In genomic region chr17:4845128-4845527, GRCh38 we compare ENCODE assay signal across 20 cellular contexts. TPM values are rescaled to one million over a fixed set of nuclear protein-coding genes. Genes with fewer than 3 reads are reported as not detected.
DNase-seq lines count a peak whose midpoint lies in the region; ATAC-seq, FAIRE-seq and TF ChIP-seq lines count a peak whose summit lies in the region.
"Had no signal": no experiment of that assay in that cellular context is flagged by ENCODE, and none has a peak within 500 bp of the region (broad histone marks: within the 10 kb centered on the region; RNA-seq: fewer than 3 reads in every experiment).

No MANE protein-coding gene starts in this region.

- 58 to 80% (median 75%) methylated on average over 6 of the region's 6 CpGs for WGBS in spleen, 5 donors

- peak overlapping the region in 6 of 8 donors; percentile 26 to 83 (median 62) for H3K27ac ChIP-seq in spleen
- H3K27ac ChIP-seq: sigmoid colon had no signal

- no peaks in the 10 kb centered on the region for H3K27me3 ChIP-seq in spleen (replicated peaks in 1 of 7)
- H3K27me3 ChIP-seq: body of pancreas, sigmoid colon had no signal

- peak overlapping the region; percentile 71 for H3K27ac Mint-ChIP-seq in chondrocyte (ENCODE audit: unreplicated experiment)
- H3K27ac Mint-ChIP-seq: activated CD4-positive, alpha-beta memory T cell treated with anti-CD3 and anti-CD28 coated beads for 36 hours; activated naive CD8-positive, alpha-beta T cell; activated T-cell treated with anti-CD3 and anti-CD28 coated beads, Interleukin-2, amount 50 U/mL, for 24 hours had no signal

- H3K36me3 ChIP-seq in spleen: peaks cover 0 to 6% (median 0%) of the 10 kb centered on the region in 6 donors
- H3K36me3 ChIP-seq: sigmoid colon had no signal

- intact Hi-C loops in spleen (cut with DNase I; ENCODE audit: low total_unique reads): no loop called here

- H3K4me3 ChIP-seq in spleen: no peak overlapping the region
- H3K4me3 ChIP-seq: body of pancreas, sigmoid colon had no signal

- DNase-seq in NOMO-1 treated with DMSO at 0.1 percent for 48 hours (lab: John Stamatoyannopoulos, UW; ENCODE audit: unreplicated experiment) (peak; percentile 98), chondrocyte (ENCODE audit: low spot score) (no peak), spleen (no peak), H54 (ENCODE audit: insufficient read length, low spot score) (no peak)
- no peak for DNase-seq in activated CD4-positive, alpha-beta T cell treated with anti-CD3 and anti-CD28 coated beads for 1 hour
- DNase-seq: activated CD4-positive, alpha-beta memory T cell treated with anti-CD3 and anti-CD28 coated beads for 36 hours; activated T-cell treated with anti-CD3 and anti-CD28 coated beads, Interleukin-2, amount 50 U/mL, for 24 hours; Caco-2; cortex of kidney; EL; left cardiac atrium; NCI-H1436; RPMI8226; sigmoid colon; stimulated activated CD4-positive, alpha-beta T cell treated with anti-CD3 and anti-CD28 coated beads, Interleukin-1b, Interleukin-23, amount 100 ng/mL, for 48 hours; SW 1271 had no signal

- ATAC-seq in GM21576 (IDR thresholded peaks at IDR 0.05; ENCODE audit: unreplicated experiment): no peak
- ATAC-seq: body of pancreas had no signal

- no peak overlapping the region for H3K4me3 Mint-ChIP-seq in chondrocyte (ENCODE audit: unreplicated experiment)
- H3K4me3 Mint-ChIP-seq: activated CD4-positive, alpha-beta memory T cell treated with anti-CD3 and anti-CD28 coated beads for 36 hours; activated naive CD8-positive, alpha-beta T cell; activated T-cell treated with anti-CD3 and anti-CD28 coated beads, Interleukin-2, amount 50 U/mL, for 24 hours had no signal

- no peak for FAIRE-seq in H54 (lab: Jason Lieb, UNC)
- FAIRE-seq: frontal cortex had no signal

- no peak for TF ChIP-seq CTCF in chondrocyte (IDR thresholded peaks at IDR 0.05)
- no peak for TF ChIP-seq CTCF in spleen (IDR thresholded peaks at IDR 0.05 in 8 of 11, conservative IDR thresholded peaks at IDR 0.05 in 3 of 11)

- TF ChIP-seq POLR2A in spleen (IDR thresholded peaks at IDR 0.05): no peak
- TF ChIP-seq POLR2A in H54 (IDR thresholded peaks at IDR 0.05; ENCODE audit: low read depth, low read length): no peak

- peaks cover 58% of the 10 kb centered on the region for H3K4me1 Mint-ChIP-seq in chondrocyte (ENCODE audit: low read depth)

- H3K9me3 Mint-ChIP-seq in chondrocyte (ENCODE audit: low read depth): no peaks in the 10 kb centered on the region
- H3K9me3 Mint-ChIP-seq: activated CD4-positive, alpha-beta memory T cell treated with anti-CD3 and anti-CD28 coated beads for 36 hours; activated T-cell treated with anti-CD3 and anti-CD28 coated beads, Interleukin-2, amount 50 U/mL, for 24 hours had no signal

- peaks cover 0 to 98% (median 37%) of the 10 kb centered on the region in 6 donors for H3K4me1 ChIP-seq in spleen

- H3K9me3 ChIP-seq in spleen: no peaks in the 10 kb centered on the region
- H3K9me3 ChIP-seq: body of pancreas, Caco-2, sigmoid colon had no signal

- H3K27me3 Mint-ChIP-seq in chondrocyte (ENCODE audit: low read depth): no peaks in the 10 kb centered on the region
- H3K27me3 Mint-ChIP-seq: activated CD4-positive, alpha-beta memory T cell treated with anti-CD3 and anti-CD28 coated beads for 36 hours; activated naive CD8-positive, alpha-beta T cell; activated T-cell treated with anti-CD3 and anti-CD28 coated beads, Interleukin-2, amount 50 U/mL, for 24 hours had no signal

- H3K36me3 Mint-ChIP-seq in chondrocyte (ENCODE audit: low read depth): no peaks in the 10 kb centered on the region
- H3K36me3 Mint-ChIP-seq: activated CD4-positive, alpha-beta memory T cell treated with anti-CD3 and anti-CD28 coated beads for 36 hours had no signal

RNA-seq across cellular contexts. Expression of gene MINK1, which starts 12.0 kb away (rescaled TPM):
- total RNA-seq in chondrocyte: 89.1 to 93.0 TPM (median 90.6 TPM) in 3 replicates
- 100 to 1,000 TPM in 3 of 7 donors, 10 to 100 TPM in 4; 59.9 to 129 (median 92.2) TPM for total RNA-seq in spleen
- 10 to 100 TPM; 15.9 to 52.4 (median 28.4) TPM for polyA plus RNA-seq in spleen

RNA-seq across cellular contexts. Expression of gene PLD2, which starts 38.2 kb away (rescaled TPM):
- 30.3 to 35.3 TPM (median 32.1 TPM) in 3 replicates for total RNA-seq in chondrocyte
- 10 to 100 TPM; 19.5 to 42.0 (median 37.4) TPM for total RNA-seq in spleen
- polyA plus RNA-seq in spleen: 10 to 100 TPM in 2 of 3 donors, 1 to 10 TPM in 1; 6.0 to 14.1 (median 13.6) TPM

RNA-seq across cellular contexts. Expression of gene PSMB6, which starts 49.2 kb away (rescaled TPM):
- total RNA-seq in chondrocyte (110 to 146 TPM (median 113 TPM) in 3 replicates), spleen (100 to 1,000 TPM in 1 of 7 donors, 10 to 100 TPM in 6; 72.9 to 143 (median 84.0) TPM)
- 100 to 1,000 TPM; 106 to 161 (median 124) TPM for polyA plus RNA-seq in spleen

RNA-seq across cellular contexts. Expression of gene C17orf107, which starts 54.2 kb away (rescaled TPM):
- total RNA-seq in chondrocyte: 1.5 to 1.8 TPM (median 1.6 TPM) in 3 replicates
- total RNA-seq in spleen: 1 to 10 TPM; 1.6 to 4.1 (median 2.6) TPM
- polyA plus RNA-seq in spleen: under 1 TPM; 0.15 to 0.70 (median 0.26) TPM
